ENCODE assay signal across 33 cellular contexts in genomic region chr16:28563218-28563617, GRCh38. TPM values are rescaled to one million over a fixed set of nuclear protein-coding genes. Genes with fewer than 3 reads are reported as not detected.
"Had no signal": no experiment of that assay in that cellular context is flagged by ENCODE, and none has a peak within 500 bp of the region (broad histone marks: within the 10 kb centered on the region; RNA-seq: fewer than 3 reads in every experiment).

No MANE protein-coding gene starts in this region.

- H3K4me3 Mint-ChIP-seq: activated B cell treated with CpG ODN at 0.5 μM for 24 hours; activated CD8-positive, alpha-beta T cell treated with anti-CD3 and anti-CD28 coated beads for 36 hours; activated naive CD4-positive, alpha-beta T cell treated with anti-CD3 and anti-CD28 coated beads, Interleukin-2, amount 10 ng/mL, durations not matched to agents 7 days and 5 days; activated naive CD8-positive, alpha-beta T cell treated with anti-CD3 and anti-CD28 coated beads, Interleukin-2, amount 10 ng/mL, durations not matched to agents 7 days and 5 days; activated T-cell treated with anti-CD3 and anti-CD28 coated beads, Interleukin-2, amount 50 U/mL, for 72 hours; brain; dendritic cell treated with granulocyte-macrophage colony-stimulating factor and Interleukin-4, amounts not matched to agents 40 ng/mL and 50 ng/mL, for 4 days had no signal

- H3K4me1 ChIP-seq: ascending aorta, breast epithelium, foreskin keratinocyte had no signal

- H3K27ac ChIP-seq: ascending aorta, breast epithelium, cardiac muscle cell, coronary artery, esophagus muscularis mucosa, foreskin keratinocyte, gastrocnemius medialis, heart left ventricle, WERI-Rb-1 had no signal

- H3K27me3 Mint-ChIP-seq: activated B cell treated with CpG ODN at 0.5 μM for 24 hours; activated CD8-positive, alpha-beta T cell treated with anti-CD3 and anti-CD28 coated beads for 36 hours; activated naive CD4-positive, alpha-beta T cell treated with anti-CD3 and anti-CD28 coated beads, Interleukin-2, amount 10 ng/mL, durations not matched to agents 7 days and 5 days; activated naive CD8-positive, alpha-beta T cell treated with anti-CD3 and anti-CD28 coated beads, Interleukin-2, amount 10 ng/mL, durations not matched to agents 7 days and 5 days; brain; dendritic cell treated with granulocyte-macrophage colony-stimulating factor and Interleukin-4, amounts not matched to agents 40 ng/mL and 50 ng/mL, for 4 days had no signal

- H3K27me3 ChIP-seq: ascending aorta, breast epithelium, cardiac muscle cell, dorsolateral prefrontal cortex, esophagus muscularis mucosa, foreskin keratinocyte, gastrocnemius medialis, heart left ventricle had no signal

- DNase-seq: activated B cell treated with CpG ODN at 0.5 μM for 24 hours; activated CD4-positive, alpha-beta T cell treated with anti-CD3 and anti-CD28 coated beads for 48 hours; activated CD4-positive, alpha-beta T cell treated with anti-CD3 and anti-CD28 coated beads, Interleukin-2, amount 50 U/mL, for 1 hour; activated CD4-positive, alpha-beta T cell treated with anti-CD3 and anti-CD28 coated beads, Interleukin-2, amount 50 U/mL, for 48 hours; activated CD8-positive, alpha-beta memory T cell treated with anti-CD3 and anti-CD28 coated beads for 24 hours; activated CD8-positive, alpha-beta T cell treated with anti-CD3 and anti-CD28 coated beads for 36 hours; activated gamma-delta T cell; activated naive CD4-positive, alpha-beta T cell; activated naive CD4-positive, alpha-beta T cell treated with anti-CD3 and anti-CD28 coated beads, Interleukin-2, amount 10 ng/mL, durations not matched to agents 7 days and 5 days; activated naive CD8-positive, alpha-beta T cell treated with anti-CD3 and anti-CD28 coated beads, Interleukin-2, amount 10 ng/mL, durations not matched to agents 7 days and 5 days; activated T-cell treated with anti-CD3 and anti-CD28 coated beads, Interleukin-2, amount 50 U/mL, for 72 hours; central memory CD4-positive, alpha-beta T cell; dorsolateral prefrontal cortex; effector memory CD4-positive, alpha-beta T cell; erythroblast; foreskin keratinocyte; gastrocnemius medialis; glutamatergic neuron; heart left ventricle; T-helper 9 cell; WERI-Rb-1 had no signal

- H3K4me1 Mint-ChIP-seq: brain had no signal

- H3K36me3 ChIP-seq: breast epithelium, cardiac muscle cell had no signal

- H3K4me3 ChIP-seq: ascending aorta, breast epithelium, cardiac muscle cell, coronary artery, dorsolateral prefrontal cortex, esophagus muscularis mucosa, gastrocnemius medialis, heart left ventricle had no signal

- H3K9me3 ChIP-seq: breast epithelium, gastrocnemius medialis had no signal

- H3K27ac Mint-ChIP-seq: activated B cell treated with CpG ODN at 0.5 μM for 24 hours; activated CD8-positive, alpha-beta T cell treated with anti-CD3 and anti-CD28 coated beads for 36 hours; activated naive CD4-positive, alpha-beta T cell treated with anti-CD3 and anti-CD28 coated beads, Interleukin-2, amount 10 ng/mL, durations not matched to agents 7 days and 5 days; activated naive CD8-positive, alpha-beta T cell treated with anti-CD3 and anti-CD28 coated beads, Interleukin-2, amount 10 ng/mL, durations not matched to agents 7 days and 5 days; activated T-cell treated with anti-CD3 and anti-CD28 coated beads, Interleukin-2, amount 50 U/mL, for 72 hours; dendritic cell treated with granulocyte-macrophage colony-stimulating factor and Interleukin-4, amounts not matched to agents 40 ng/mL and 50 ng/mL, for 4 days had no signal

- ATAC-seq: activated CD4-positive, CD25-positive, alpha-beta regulatory T cell treated with anti-CD3 and anti-CD28 coated beads, Interleukin-2, amount 50 U/mL, for 24 hours; activated CD8-positive, alpha-beta T cell treated with anti-CD3 and anti-CD28 coated beads for 36 hours; activated naive CD4-positive, alpha-beta T cell treated with anti-CD3 and anti-CD28 coated beads, Interleukin-2, amount 50 U/mL, for 72 hours; activated T-cell treated with anti-CD3 and anti-CD28 coated beads, Interleukin-2, amount 50 U/mL, for 72 hours; foreskin keratinocyte; gastrocnemius medialis; heart left ventricle had no signal

RNA-seq across cellular contexts. Expression of gene NUPR1, which starts 24.4 kb away (rescaled TPM):
- total RNA-seq: activated B cell treated with CpG ODN at 0.5 μM for 24 hours; activated CD8-positive, alpha-beta T cell treated with anti-CD3 and anti-CD28 coated beads for 36 hours; activated naive CD4-positive, alpha-beta T cell treated with anti-CD3 and anti-CD28 coated beads, Interleukin-2, amount 50 U/mL, for 72 hours; activated T-cell treated with anti-CD3 and anti-CD28 coated beads, Interleukin-2, amount 50 U/mL, for 72 hours; cardiac muscle cell; T-helper 1 cell treated with Interleukin-12 subunit alpha and Interleukin-12 subunit beta and Interleukin-4 antibody, amounts not matched to agents 30 ng/mL and 1 ng/mL, for 36 hours; T-helper 2 cell treated with Interferon-gamma antibody and Interleukin-4, amounts not matched to agents 100 ng/mL and 5 ng/mL, for 36 hours had no signal
- polyA plus RNA-seq: cardiac muscle cell had no signal

RNA-seq across cellular contexts. Expression of gene SULT1A2, which starts 33.6 kb away (rescaled TPM):
- total RNA-seq: activated B cell treated with CpG ODN at 0.5 μM for 24 hours had no signal

RNA-seq across cellular contexts. Expression of gene IL27, which starts 56.6 kb away (rescaled TPM):
- total RNA-seq: activated B cell treated with CpG ODN at 0.5 μM for 24 hours; activated CD8-positive, alpha-beta T cell treated with anti-CD3 and anti-CD28 coated beads for 36 hours; activated naive CD4-positive, alpha-beta T cell treated with anti-CD3 and anti-CD28 coated beads, Interleukin-2, amount 50 U/mL, for 72 hours; activated naive CD8-positive, alpha-beta T cell treated with anti-CD3 and anti-CD28 coated beads, Interleukin-2, amount 10 ng/mL, durations not matched to agents 7 days and 5 days; activated T-cell treated with anti-CD3 and anti-CD28 coated beads, Interleukin-2, amount 50 U/mL, for 72 hours; ascending aorta; breast epithelium; cardiac muscle cell; cerebellum; esophagus muscularis mucosa; foreskin keratinocyte; gastrocnemius medialis; T-helper 1 cell treated with Interleukin-12 subunit alpha and Interleukin-12 subunit beta and Interleukin-4 antibody, amounts not matched to agents 30 ng/mL and 1 ng/mL, for 36 hours; T-helper 2 cell treated with Interferon-gamma antibody and Interleukin-4, amounts not matched to agents 100 ng/mL and 5 ng/mL, for 36 hours had no signal
- polyA plus RNA-seq: cardiac muscle cell, foreskin keratinocyte had no signal
